ENCODE assay signal across 1 cellular context in genomic region chr7:5857176-5857575, GRCh38.
A peak's percentile ranks its signal among the peaks of the same experiment; 100 is the strongest.
TF ChIP-seq lines count a peak whose summit lies in the region.

No MANE protein-coding gene starts in this region.

TF ChIP-seq in K562, 482 proteins besides CTCF, POLR2A, EP300 and RAD21:
- TF ChIP-seq ADNP (tag; IDR thresholded peaks at IDR 0.05): peak; percentile 8; the same call in 1 of the 2 replicates
